Comparison of ENCODE assay signal across 11 cellular contexts in the genomic region with DNA sequence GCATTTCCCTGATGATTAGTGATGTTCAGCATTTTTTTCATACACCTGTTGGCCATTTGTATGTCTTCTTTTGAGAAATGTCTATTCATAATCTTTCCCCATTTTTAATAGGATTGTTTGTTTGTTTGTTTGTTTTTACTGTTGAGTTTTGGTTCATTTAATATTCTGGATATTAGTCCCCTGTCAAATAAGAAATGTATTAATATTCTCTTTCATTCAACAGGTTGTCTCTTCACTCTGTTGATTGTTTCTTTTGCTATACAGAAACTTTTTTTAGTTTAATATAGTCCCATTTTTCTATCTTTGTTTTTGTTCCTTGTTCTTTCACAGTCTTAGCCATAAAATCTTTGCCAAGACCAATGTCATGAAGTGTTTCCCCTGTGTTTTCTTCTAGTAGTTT.
"Had no signal": no experiment of that assay in that cellular context is flagged by ENCODE, and none has a peak within 500 bp of the region (broad histone marks: within the 10 kb centered on the region; RNA-seq: fewer than 3 reads in every experiment).

No MANE protein-coding gene starts in this region.

- H3K27ac ChIP-seq: GM23248 had no signal

- H3K4me1 ChIP-seq: HAP-1 had no signal

- H3K9me3 ChIP-seq: HAP-1 had no signal

- H3K36me3 ChIP-seq: HAP-1 had no signal

- DNase-seq: GM23248, GOT3, H7, H9, HCEC 1CT, HFFc6 had no signal

- H3K4me3 ChIP-seq: GM23248, GM23338, HAP-1 had no signal

- FAIRE-seq: H1, H54 had no signal

- ATAC-seq: GM23338, HCT116 had no signal
